Comparison of ENCODE assay signal across 1 cellular context in genomic region chr14:99749763-99750715, GRCh38.
TF ChIP-seq lines count a peak whose summit lies in the region.

No MANE protein-coding gene starts in this region.

TF ChIP-seq in SK-N-SH, 30 proteins besides CTCF, POLR2A, EP300 and RAD21 (continued from another document):
- TF ChIP-seq USF1 (IDR thresholded peaks at IDR 0.05; ENCODE audit: borderline replicate concordance, low read depth) (no peak), GATA2 (CRISPR knock-in tag; IDR thresholded peaks at IDR 0.05) (peak; percentile 71), USF2 (IDR thresholded peaks at IDR 0.05; ENCODE audit: borderline replicate concordance, low read depth, low read length) (no peak), ZBTB33 (IDR thresholded peaks at IDR 0.05; ENCODE audit: borderline replicate concordance, low read depth) (no peak), PBX3 (IDR thresholded peaks at IDR 0.05) (no peak)
TF ChIP-seq in SK-N-SH: peak in this region for 3.
